In genomic region chr6:113146878-113147277, GRCh38 we compare ENCODE assay signal across 21 cellular contexts.
"Had no signal": no experiment of that assay in that cellular context is flagged by ENCODE, and none has a peak within 500 bp of the region (broad histone marks: within the 10 kb centered on the region; RNA-seq: fewer than 3 reads in every experiment).

No MANE protein-coding gene starts in this region.

- H2AFZ ChIP-seq: hepatocyte had no signal

- FAIRE-seq: islet of Langerhans had no signal

- ATAC-seq: activated CD8-positive, alpha-beta T cell treated with anti-CD3 and anti-CD28 coated beads for 36 hours; activated T-helper 17 cell treated with anti-CD3 and anti-CD28 coated beads, Interleukin-2, amount 50 U/mL, for 72 hours; effector memory CD8-positive, alpha-beta T cell; left cardiac atrium; lower lobe of right lung; natural killer cell; right cardiac atrium; stimulated activated naive CD8-positive, alpha-beta T cell treated with anti-CD3 and anti-CD28 coated beads, Interleukin-15, amount 100 ng/mL, for 72 hours had no signal

- H3K4me1 ChIP-seq: lower lobe of right lung, prostate gland, suprapubic skin, transverse colon, uterus had no signal

- H3K27me3 ChIP-seq: hepatocyte, suprapubic skin, transverse colon, uterus had no signal

- H3K9me3 ChIP-seq: lower lobe of right lung, prostate gland, transverse colon, uterus had no signal

- H3K4me3 ChIP-seq: hepatocyte, lower lobe of right lung, prostate gland, suprapubic skin, transverse colon, uterus had no signal

- H3K36me3 ChIP-seq: lower lobe of right lung, prostate gland, suprapubic skin, transverse colon, uterus had no signal

- DNase-seq: activated CD4-positive, alpha-beta T cell treated with anti-CD3 and anti-CD28 coated beads, Interleukin-2, amount 10 ng/mL, durations not matched to agents 24 days and 14 days; activated CD8-positive, alpha-beta T cell treated with anti-CD3 and anti-CD28 coated beads for 36 hours; activated naive CD4-positive, alpha-beta T cell; activated naive CD8-positive, alpha-beta T cell treated with anti-CD3 and anti-CD28 coated beads for 36 hours; activated T-cell treated with anti-CD3 and anti-CD28 coated beads, Interleukin-2, amount 50 U/mL, for 1 hour; dermis blood vessel endothelial cell; effector memory CD8-positive, alpha-beta T cell; left cardiac atrium; lower lobe of right lung; natural killer cell; right cardiac atrium; stimulated activated CD4-positive, alpha-beta T cell treated with anti-CD3 and anti-CD28 coated beads, Interleukin-2, amount 100 ng/mL, for 48 hours; stimulated activated naive CD8-positive, alpha-beta T cell treated with anti-CD3 and anti-CD28 coated beads, Interleukin-15, amount 100 ng/mL, for 72 hours; transverse colon; uterus had no signal

- H3K27ac ChIP-seq: epithelial cell of prostate, hepatocyte, lower lobe of right lung, prostate gland, suprapubic skin, transverse colon, uterus had no signal

- H3K79me2 ChIP-seq: hepatocyte had no signal

- H3K4me2 ChIP-seq: hepatocyte had no signal
